In genomic region chr14:51822499-51822898, GRCh38 we compare ENCODE assay signal across 14 cellular contexts. TPM values are rescaled to one million over a fixed set of nuclear protein-coding genes. Genes with fewer than 3 reads are reported as not detected.
A peak's percentile ranks its signal among the peaks of the same experiment; 100 is the strongest.
DNase-seq lines count a peak whose midpoint lies in the region; ATAC-seq and TF ChIP-seq lines count a peak whose summit lies in the region.
"Had no signal": no experiment of that assay in that cellular context is flagged by ENCODE, and none has a peak within 500 bp of the region (broad histone marks: within the 10 kb centered on the region; RNA-seq: fewer than 3 reads in every experiment).

No MANE protein-coding gene starts in this region.

- no peak overlapping the region for H3K27ac ChIP-seq in PC-3 (ENCODE audit: low read length)
- H3K27ac ChIP-seq in brain microvascular endothelial cell: no peak overlapping the region

- no peaks in the 10 kb centered on the region for H3K79me2 ChIP-seq in PC-3 (ENCODE audit: low read length)

- H3K4me3 ChIP-seq in PC-3 (ENCODE audit: low read length) (no peak overlapping the region), brain microvascular endothelial cell (ENCODE audit: low read depth, low read length) (no peak overlapping the region)
- H3K4me3 ChIP-seq: HAP-1 had no signal

- H3K4me3 Mint-ChIP-seq in HFFc6: no peak overlapping the region
- peak overlapping the region in 4 of 5 donors; percentile 6 to 55 (median 24) for H3K4me3 Mint-ChIP-seq in immature natural killer cell
- H3K4me3 Mint-ChIP-seq in activated T-cell treated with anti-CD3 and anti-CD28 coated beads, Interleukin-2, amount 50 U/mL, for 72 hours: no peak overlapping the region
- H3K4me3 Mint-ChIP-seq: CD14-positive monocyte; CD8-positive, alpha-beta T cell had no signal

- H3K27ac Mint-ChIP-seq in HFFc6 (no peak overlapping the region), immature natural killer cell (peak overlapping the region; percentile 28 to 68 (median 48))
- no peak overlapping the region for H3K27ac Mint-ChIP-seq in activated T-cell treated with anti-CD3 and anti-CD28 coated beads, Interleukin-2, amount 50 U/mL, for 72 hours
- H3K27ac Mint-ChIP-seq: CD14-positive monocyte; CD8-positive, alpha-beta T cell had no signal

- no peaks in the 10 kb centered on the region; the same call in none of the 2 replicates for H3K27me3 Mint-ChIP-seq in HFFc6 (ENCODE audit: insufficient read depth)
- peaks cover 0 to 3% (median 0%) of the 10 kb centered on the region in 3 donors for H3K27me3 Mint-ChIP-seq in immature natural killer cell (ENCODE audit: low read depth in 3 of 3)
- H3K27me3 Mint-ChIP-seq in activated T-cell treated with anti-CD3 and anti-CD28 coated beads, Interleukin-2, amount 50 U/mL, for 72 hours (ENCODE audit: low read depth): no peaks in the 10 kb centered on the region

- peaks cover 8% of the 10 kb centered on the region for H3F3A ChIP-seq in PC-3 (ENCODE audit: low read length, unreplicated experiment)

- no peak overlapping the region for H3K4me2 ChIP-seq in PC-3 (ENCODE audit: low read length)

- TF ChIP-seq CTCF in HFFc6 (IDR thresholded peaks at IDR 0.05) (no peak), PC-3 (conservative IDR thresholded peaks at IDR 0.05; ENCODE audit: low read depth, low read length) (no peak), brain microvascular endothelial cell (IDR thresholded peaks at IDR 0.05; ENCODE audit: low read depth, low read length, missing control alignments) (no peak)

- intact Hi-C loops in PC-3 (cut with micrococcal nuclease): loop anchor here (1.0 to 10.0 kb wide), 5 partner anchors 38 to 452 kb away; partner anchors contain the start of gene GNG2

- no peaks in the 10 kb centered on the region for H3K36me3 Mint-ChIP-seq in HFFc6 (ENCODE audit: low read depth)
- H3K36me3 Mint-ChIP-seq in immature natural killer cell: no peaks in the 10 kb centered on the region
- H3K36me3 Mint-ChIP-seq in activated T-cell treated with anti-CD3 and anti-CD28 coated beads, Interleukin-2, amount 50 U/mL, for 72 hours (ENCODE audit: insufficient read depth in 2 of 2): no peaks in the 10 kb centered on the region
- H3K36me3 Mint-ChIP-seq: CD14-positive monocyte; CD8-positive, alpha-beta T cell had no signal

- peaks cover 18% of the 10 kb centered on the region for H3K4me1 Mint-ChIP-seq in HFFc6 (ENCODE audit: low read depth)
- peaks cover 27% of the 10 kb centered on the region in 2 donors for H3K4me1 Mint-ChIP-seq in immature natural killer cell
- no peaks in the 10 kb centered on the region for H3K4me1 Mint-ChIP-seq in activated T-cell treated with anti-CD3 and anti-CD28 coated beads, Interleukin-2, amount 50 U/mL, for 72 hours (ENCODE audit: low read depth)
- H3K4me1 Mint-ChIP-seq: CD14-positive monocyte had no signal

- H3K9me2 ChIP-seq in PC-3 (replicated peaks; ENCODE audit: low read length): no peaks in the 10 kb centered on the region

- peaks cover 29% of the 10 kb centered on the region for H3K4me1 ChIP-seq in PC-3 (ENCODE audit: insufficient read depth, low read length)
- H3K4me1 ChIP-seq: HAP-1 had no signal

- POLR2A ChIA-PET in PC-3 (lab: Charles Lee; ENCODE audit: unreplicated experiment): no interaction called here

- no peak overlapping the region for H3K9ac ChIP-seq in PC-3 (ENCODE audit: low read length)

- ATAC-seq in PC-3: peak; percentile 39
- ATAC-seq in activated T-cell treated with anti-CD3 and anti-CD28 coated beads, Interleukin-2, amount 50 U/mL, for 72 hours (replicated peaks in 1 of 2): no peak
- ATAC-seq: CD8-positive, alpha-beta T cell; HepG2 had no signal

- no peaks in the 10 kb centered on the region for H3K36me3 ChIP-seq in PC-3 (ENCODE audit: low read depth, low read length)
- no peaks in the 10 kb centered on the region for H3K36me3 ChIP-seq in brain microvascular endothelial cell (replicated peaks)
- H3K36me3 ChIP-seq: HAP-1 had no signal

- no peaks in the 10 kb centered on the region for H3K9me3 ChIP-seq in PC-3 (ENCODE audit: low read length)
- H3K9me3 ChIP-seq: HAP-1 had no signal

- H4K20me1 ChIP-seq in PC-3 (ENCODE audit: low read length): no peaks in the 10 kb centered on the region

- in situ Hi-C loops in brain microvascular endothelial cell (cut with HindIII; ENCODE audit: low pct_ligation_motif_present, low sequenced_read_pairs): no loop called here

- DNase-seq in HFFc6 (peak; percentile 2), PC-3 (no peak), immature natural killer cell (no peak), brain microvascular endothelial cell (no peak), medulla oblongata (ENCODE audit: extremely low spot score) (no peak)
- no peak for DNase-seq in activated T-cell treated with anti-CD3 and anti-CD28 coated beads, Interleukin-2, amount 50 U/mL, for 72 hours
- DNase-seq in stimulated activated CD4-positive, alpha-beta T cell treated with anti-CD3 and anti-CD28 coated beads, Interleukin-4, amount 100 ng/mL, for 24 hours: no peak
- DNase-seq: CD8-positive, alpha-beta T cell; COR-L47; DND-41; GDM1 had no signal

- CTCF ChIA-PET in PC-3 (lab: Charles Lee): interaction anchor here (0.5 to 0.6 kb wide), 2 partner anchors 42 to 81 kb away, joined by 3 read pairs; no protein-coding TSS in a partner anchor

- no TSS peak for BruUV-seq in PC-3 (replicated peaks; lab: Mats Ljungman, UMichigan)

- H3K9me3 Mint-ChIP-seq in HFFc6 (no peaks in the 10 kb centered on the region), immature natural killer cell (no peaks in the 10 kb centered on the region)
- H3K9me3 Mint-ChIP-seq in activated T-cell treated with anti-CD3 and anti-CD28 coated beads, Interleukin-2, amount 50 U/mL, for 72 hours: no peaks in the 10 kb centered on the region
- H3K9me3 Mint-ChIP-seq: CD8-positive, alpha-beta T cell had no signal

- H2AFZ ChIP-seq in PC-3 (ENCODE audit: low read length): no peak overlapping the region

- no peaks in the 10 kb centered on the region for H3K27me3 ChIP-seq in PC-3 (ENCODE audit: low read length)
- H3K27me3 ChIP-seq in brain microvascular endothelial cell (replicated peaks): no peaks in the 10 kb centered on the region

RNA-seq across cellular contexts. Expression of gene GNG2, which starts 37.9 kb away (rescaled TPM):
- 1 to 10 TPM; 2.4 to 6.0 (median 2.8) TPM for total RNA-seq in HFFc6 (2021; fragmentation: NEBNext Ultra II Directional; extraction: Animal tissue kit (Norgen Biotek cat#: 25700))
- 6.8 and 9.3 TPM in 2 replicates for total RNA-seq in PC-3 (2014; rRNA removed)
- polyA plus RNA-seq in immature natural killer cell: 100 to 1,000 TPM; 391 to 466 (median 462) TPM
- 100 to 1,000 TPM; 233 to 250 TPM for total RNA-seq in activated T-cell treated with anti-CD3 and anti-CD28 coated beads, Interleukin-2, amount 50 U/mL, for 72 hours
- total RNA-seq: HepG2 had no signal
- polyA plus RNA-seq: HepG2 had no signal

Comparison
In these comparisons a context has a peak if more than half of its experiments do, and no peak if none do; other contexts are left out.
1. H3K27ac Mint-ChIP-seq: peak in immature natural killer cell (6 of 6); none in HFFc6 (single experiment) and activated T-cell treated with anti-CD3 and anti-CD28 coated beads, Interleukin-2, amount 50 U/mL, for 72 hours (single experiment).
2. H3K4me3 Mint-ChIP-seq: peak in immature natural killer cell (4 of 5); none in HFFc6 (single experiment) and activated T-cell treated with anti-CD3 and anti-CD28 coated beads, Interleukin-2, amount 50 U/mL, for 72 hours (0 of 2).
3. RNA of gene GNG2, which starts 37.9 kb away (total RNA-seq): 233 to 250 TPM in activated T-cell treated with anti-CD3 and anti-CD28 coated beads, Interleukin-2, amount 50 U/mL, for 72 hours; 6.8 to 9.3 TPM in PC-3 and 2.4 to 6.0 TPM in HFFc6; every median in the first group is over 10 times any median in the second.